In genomic region chr10:13348216-13349017, GRCh38 we compare ENCODE assay signal across 8 cellular contexts. TPM values are rescaled to one million over a fixed set of nuclear protein-coding genes. Genes with fewer than 3 reads are reported as not detected.
DNase-seq lines count a peak whose midpoint lies in the region; TF ChIP-seq lines count a peak whose summit lies in the region.

TSS of gene SEPHS1 (minus strand) at chr10:13348293. CDS start at chr10:13344950, 3,343 bp downstream.

- H3K9me3 ChIP-seq in MG63, result no peaks in the 10 kb centered on the region
- H3K9me3 ChIP-seq in left ventricle myocardium inferior (replicated peaks), result no peaks in the 10 kb centered on the region
- no peaks in the 10 kb centered on the region for H3K9me3 ChIP-seq in prostate gland

- H3K4me1 ChIP-seq in left ventricle myocardium inferior, result peaks cover 50% of the 10 kb centered on the region
- H3K4me1 ChIP-seq in prostate gland (replicated peaks), result no peaks in the 10 kb centered on the region
- H3K4me1 ChIP-seq in urinary bladder (ENCODE audit: insufficient read depth), result peaks cover 2% of the 10 kb centered on the region

- H3K36me3 ChIP-seq in MG63, result peaks cover 25% of the 10 kb centered on the region
- no peaks in the 10 kb centered on the region for H3K36me3 ChIP-seq in left ventricle myocardium inferior
- no peaks in the 10 kb centered on the region for H3K36me3 ChIP-seq in prostate gland
- H3K36me3 ChIP-seq in urinary bladder (ENCODE audit: insufficient read depth), result no peaks in the 10 kb centered on the region

- TF ChIP-seq POLR2A in prostate gland (IDR thresholded peaks at IDR 0.05), result no peak

- H3K27me3 ChIP-seq in MG63 (no peaks in the 10 kb centered on the region), left ventricle myocardium inferior (ENCODE audit: low read depth) (peaks cover 24% of the 10 kb centered on the region), prostate gland (replicated peaks; ENCODE audit: insufficient read depth) (no peaks in the 10 kb centered on the region)

- DNase-seq in GF-D8 (lab: John Stamatoyannopoulos, UW) (peak; percentile 48), GOT3 (lab: John Stamatoyannopoulos, UW) (peak; percentile 44), MG63 (peak; percentile 89), amniotic epithelial cell (ENCODE audit: low read depth) (peak; percentile 51), left ventricle myocardium inferior (peak; percentile 75), prostate gland (ENCODE audit: low spot score) (peak; percentile 65)

- under 1% methylated on average over 60 of the region's 65 CpGs for WGBS in prostate gland
- under 1% methylated on average over 65 of the region's 65 CpGs for WGBS in urinary bladder

- peak within 1 kb of the TSS; percentile 74 for H3K4me3 ChIP-seq in MG63
- peak within 1 kb of the TSS; percentile 74 for H3K4me3 ChIP-seq in left ventricle myocardium inferior
- H3K4me3 ChIP-seq in prostate gland, result peak within 1 kb of the TSS; percentile 80 to 83
- peak within 1 kb of the TSS; percentile 98 for H3K4me3 ChIP-seq in urinary bladder (ENCODE audit: low read depth, low read length)

- intact Hi-C loops in T-helper 1 cell treated with Interleukin-12 subunit alpha and Interleukin-12 subunit beta and Interleukin-4 antibody, amounts not matched to agents 30 ng/mL and 1 ng/mL, for 36 hours (cut with micrococcal nuclease), result loop anchor here (1.0 to 10.0 kb wide), 10 partner anchors 8 to 1306 kb away; partner anchors contain the start of genes MCM10, PRPF18 and UPF2
- intact Hi-C loops in left ventricle myocardium inferior (cut with micrococcal nuclease), result no loop called here
- intact Hi-C loops in prostate gland (cut with DNase I), result no loop called here

- TF ChIP-seq CTCF in left ventricle myocardium inferior (IDR thresholded peaks at IDR 0.05; ENCODE audit: borderline replicate concordance) (peak; percentile 26), prostate gland (IDR thresholded peaks at IDR 0.05) (no peak)

- H3K27ac ChIP-seq in left ventricle myocardium inferior (replicated peaks), result peak within 1 kb of the TSS; percentile 98
- H3K27ac ChIP-seq in prostate gland, result peak within 1 kb of the TSS; percentile 92 to 96
- peak within 1 kb of the TSS; percentile 95 for H3K27ac ChIP-seq in urinary bladder (ENCODE audit: low read depth)

RNA-seq across cellular contexts. Expression of gene SEPHS1, which starts in this region (rescaled TPM):
- total RNA-seq in MG63 (2014; rRNA removed; shearing (Covaris generic); ENCODE audit: low replicate concordance), result 82.1 and 109 TPM in 2 replicates
- total RNA-seq in T-helper 1 cell treated with Interleukin-12 subunit alpha and Interleukin-12 subunit beta and Interleukin-4 antibody, amounts not matched to agents 30 ng/mL and 1 ng/mL, for 36 hours, result 46.0 and 55.5 TPM in 2 replicates
- total RNA-seq in left ventricle myocardium inferior, result 26.0 TPM
- 10 to 100 TPM; 41.1 to 60.9 TPM for total RNA-seq in prostate gland
- 52.4 TPM for total RNA-seq in urinary bladder
- 39.9 TPM for polyA plus RNA-seq in urinary bladder

Comparison
In these comparisons a context has a peak if more than half of its experiments do, and no peak if none do; other contexts are left out.
1. Peak in every context shown above with its lines: DNase-seq, H3K4me3 ChIP-seq and H3K27ac ChIP-seq.